In genomic region chr20:10671850-10672578, GRCh38 we compare ENCODE assay signal across 8 cellular contexts. TPM values are rescaled to one million over a fixed set of nuclear protein-coding genes. Genes with fewer than 3 reads are reported as not detected.
DNase-seq lines count a peak whose midpoint lies in the region; ATAC-seq and TF ChIP-seq lines count a peak whose summit lies in the region.

No MANE protein-coding gene starts in this region.

- H3K4me3 ChIP-seq in HUES48 (ENCODE audit: low read depth, low read length) = peak overlapping the region; percentile 78
- H3K4me3 ChIP-seq in fibroblast of the aortic adventitia (ENCODE audit: low read depth, low read length) = peak overlapping the region; percentile 76
- peak overlapping the region; percentile 81 for H3K4me3 ChIP-seq in neuron (ENCODE audit: low read length)

- no peak overlapping the region; the same call in 1 of the 2 replicates for H3K27ac Mint-ChIP-seq in WTC11

- peak overlapping the region; percentile 91 for H3K27ac ChIP-seq in HUES48 (ENCODE audit: low read depth, low read length)

- no peak for TF ChIP-seq CTCF in WTC11 (IDR thresholded peaks at IDR 0.05)
- TF ChIP-seq CTCF in fibroblast of the aortic adventitia (IDR thresholded peaks at IDR 0.05; ENCODE audit: insufficient read depth, low read length) = no peak

- peak overlapping the region; percentile 13 for H3K9ac ChIP-seq in HUES48 (ENCODE audit: low read depth, low read length)

- POLR2A ChIA-PET in WTC11 (lab: Charles Lee) = interaction anchor here (0.6 to 1.4 kb wide), 9 partner anchors 22 to 874 kb away, joined by 3 to 7 read pairs (median 4); no protein-coding TSS in a partner anchor

- in situ Hi-C loops in G401 (cut with HindIII; ENCODE audit: low sequenced_read_pairs) = no loop called here

- H3K4me3 Mint-ChIP-seq in WTC11 = peak overlapping the region; percentile 87

- ATAC-seq in WTC11 = peak; percentile 1
- no peak for ATAC-seq in GM18517 (IDR thresholded peaks at IDR 0.05; ENCODE audit: unreplicated experiment)

- peaks cover 12% of the 10 kb centered on the region; the same call in 1 of the 2 replicates for H3K27me3 ChIP-seq in HUES48 (ENCODE audit: control insufficient read depth, insufficient read depth, low read length)
- no peaks in the 10 kb centered on the region for H3K27me3 ChIP-seq in neuron (ENCODE audit: insufficient read depth, low read length)

- no peak overlapping the region for H2AFZ ChIP-seq in neuron (ENCODE audit: low read depth, low read length)

- H3K36me3 ChIP-seq in HUES48 (ENCODE audit: control insufficient read depth, insufficient read depth, low read length) (peaks cover 5% of the 10 kb centered on the region; the same call in 1 of the 2 replicates), neuron (ENCODE audit: insufficient read depth, low read length) (peaks cover 20% of the 10 kb centered on the region)

- DNase-seq in CMK (ENCODE audit: low read depth) = peak; percentile 54
- peak; percentile 64 for DNase-seq in WTC11 (ENCODE audit: low spot score)
- peak; percentile 73 for DNase-seq in fibroblast of the aortic adventitia (ENCODE audit: low read depth)
- DNase-seq in G401 (ENCODE audit: low spot score) = no peak
- no peak for DNase-seq in stimulated activated naive CD4-positive, alpha-beta T cell treated with Interleukin-2 at 50 U/mL for 16 hours (lab: John Stamatoyannopoulos, UW)

- H3K9me3 Mint-ChIP-seq in WTC11 = no peaks in the 10 kb centered on the region

- no peaks in the 10 kb centered on the region for H3K27me3 Mint-ChIP-seq in WTC11 (ENCODE audit: low read depth)

- H3K36me3 Mint-ChIP-seq in WTC11 = peaks cover 17% of the 10 kb centered on the region

- CTCF ChIA-PET in WTC11 (lab: Charles Lee) = interaction anchor here (0.6 to 2.4 kb wide), 25 partner anchors 9 to 954 kb away, joined by 3 to 14 read pairs (median 4); no protein-coding TSS in a partner anchor

- H3K4me1 Mint-ChIP-seq in WTC11 = peaks cover 59% of the 10 kb centered on the region

- H3K9me3 ChIP-seq in HUES48 (ENCODE audit: control insufficient read depth, insufficient read depth, low read length) (no peaks in the 10 kb centered on the region), neuron (ENCODE audit: low read length) (no peaks in the 10 kb centered on the region)

- peaks cover 46% of the 10 kb centered on the region for H3K4me1 ChIP-seq in HUES48 (ENCODE audit: control insufficient read depth, insufficient read depth, low read length)
- peaks cover 47% of the 10 kb centered on the region for H3K4me1 ChIP-seq in neuron (ENCODE audit: insufficient read depth, low read length)

TF ChIP-seq in WTC11, 78 proteins besides CTCF, POLR2A, EP300 and RAD21:
- no peak for TF ChIP-seq ZBTB43 (CRISPR knock-in tag; IDR thresholded peaks at IDR 0.05)
- no peak for TF ChIP-seq PRRX2 (CRISPR knock-in tag; IDR thresholded peaks at IDR 0.05)
- no peak for TF ChIP-seq ZNF671 (CRISPR knock-in tag; IDR thresholded peaks at IDR 0.05)
- no peak for TF ChIP-seq CREB1 (CRISPR knock-in tag; IDR thresholded peaks at IDR 0.05)
- no peak for TF ChIP-seq ATF3 (CRISPR knock-in tag; conservative IDR thresholded peaks at IDR 0.05)
- TF ChIP-seq ZNF423 (CRISPR knock-in tag; IDR thresholded peaks at IDR 0.05) = no peak
- no peak for TF ChIP-seq NR2C2 (CRISPR knock-in tag; IDR thresholded peaks at IDR 0.05)
- TF ChIP-seq E2F5 (CRISPR knock-in tag; IDR thresholded peaks at IDR 0.05) = 0 out of 2 replicates have a peak, but pooled peaks have one; percentile 25
- TF ChIP-seq USF2 (CRISPR knock-in tag; IDR thresholded peaks at IDR 0.05) = no peak
- 0 out of 2 replicates have a peak, but pooled peaks have one; percentile 34 for TF ChIP-seq SP1 (CRISPR knock-in tag; conservative IDR thresholded peaks at IDR 0.05)
- no peak for TF ChIP-seq ATF1 (CRISPR knock-in tag; IDR thresholded peaks at IDR 0.05)
- no peak for TF ChIP-seq IRF2 (CRISPR knock-in tag; IDR thresholded peaks at IDR 0.05; ENCODE audit: borderline replicate concordance, low read depth)
- no peak for TF ChIP-seq ZNF121 (CRISPR knock-in tag; IDR thresholded peaks at IDR 0.05)
- no peak for TF ChIP-seq ZNF512 (CRISPR knock-in tag; IDR thresholded peaks at IDR 0.05; ENCODE audit: borderline replicate concordance)
- TF ChIP-seq AR (CRISPR knock-in tag; IDR thresholded peaks at IDR 0.05) = no peak
TF ChIP-seq in WTC11: peak in this region for 2.

RNA-seq across cellular contexts. Expression of gene JAG1, which starts 1.8 kb away (rescaled TPM):
- total RNA-seq in WTC11 (2021) = 38.3 to 45.2 TPM (median 41.6 TPM) in 3 replicates
- total RNA-seq in fibroblast of the aortic adventitia (ENCODE audit: low replicate concordance) = 39.2 and 46.7 TPM in 2 replicates
- 0.06 TPM in 1 of 2 replicates, not detected in the other for total RNA-seq in G401 (2014; rRNA removed; shearing (Covaris generic))

Comparison
In these comparisons a context has a peak if more than half of its experiments do, and no peak if none do; other contexts are left out.
1. DNase-seq: peak in CMK (single experiment), WTC11 (single experiment) and fibroblast of the aortic adventitia (single experiment); none in G401 (single experiment) and stimulated activated naive CD4-positive, alpha-beta T cell treated with Interleukin-2 at 50 U/mL for 16 hours (single experiment).
2. RNA of gene JAG1, which starts 1.8 kb away (total RNA-seq): 39.2 to 46.7 TPM in fibroblast of the aortic adventitia and 38.3 to 45.2 TPM in WTC11; 0.06 TPM in G401; every median in the first group is over 10 times any median in the second.
3. Peak in every context shown above with its lines, with median percentiles within 50 percentile points of each other: H3K4me3 ChIP-seq.